ENCODE assay signal across 14 cellular contexts in the genomic region with DNA sequence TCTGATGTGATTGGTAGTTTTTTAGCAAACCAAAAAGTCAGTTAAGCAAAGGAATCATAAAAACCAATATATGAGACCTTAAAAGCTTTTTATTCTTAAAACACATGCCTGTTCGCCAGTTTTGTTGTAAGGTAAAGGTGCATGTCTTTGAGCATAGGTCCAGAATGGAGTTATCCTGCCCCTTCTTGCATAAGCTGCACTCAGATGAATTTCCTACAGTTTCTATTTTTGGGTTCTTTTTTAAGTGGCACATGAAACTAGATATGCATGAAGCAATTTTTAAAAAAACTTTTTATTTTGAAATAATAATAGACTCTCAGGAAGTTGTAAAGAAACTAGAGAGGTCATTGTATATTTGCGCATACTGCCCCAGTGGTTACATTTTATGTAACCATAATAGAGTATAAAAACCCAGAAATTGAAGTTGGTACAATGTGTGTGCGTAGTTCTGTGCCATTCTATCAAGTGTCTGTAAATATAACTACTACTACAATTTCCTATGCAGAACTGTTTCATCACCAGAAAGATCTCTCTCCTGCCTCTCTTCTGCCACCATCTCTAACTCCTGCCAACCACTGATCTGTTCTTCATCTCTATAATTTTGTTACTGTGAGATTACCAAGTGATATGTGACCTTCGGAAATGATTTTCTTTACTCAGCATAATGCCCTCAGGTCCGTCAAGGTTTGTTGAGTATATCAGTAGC. TPM values are rescaled to one million over a fixed set of nuclear protein-coding genes. Genes with fewer than 3 reads are reported as not detected.
DNase-seq lines count a peak whose midpoint lies in the region; ATAC-seq, FAIRE-seq and TF ChIP-seq lines count a peak whose summit lies in the region.
"Not testable (repeated sequence)": the region's sequence is repeated elsewhere in the genome, so short reads cannot be mapped to it uniquely, and the experiment has no call there.
"Had no signal": no experiment of that assay in that cellular context is flagged by ENCODE, and none has a peak within 500 bp of the region (broad histone marks: within the 10 kb centered on the region; RNA-seq: fewer than 3 reads in every experiment).

No MANE protein-coding gene starts in this region.

- not testable (repeated sequence) for TF ChIP-seq POLR2A in HCT116 (IDR thresholded peaks at IDR 0.05; ENCODE audit: borderline replicate concordance, extremely low read depth, insufficient read depth, insufficient read length); K562 (conservative IDR thresholded peaks at IDR 0.05); HepG2 (IDR thresholded peaks at IDR 0.05; ENCODE audit: insufficient read depth in 1 of 2, low read depth in 2 of 2, low read length in 2 of 2)

- not testable (repeated sequence) for ATAC-seq in HCT116, PC-3, Panc1, K562, HepG2

- not testable (repeated sequence) for H3K79me2 ChIP-seq in HCT116 (ENCODE audit: insufficient read depth, low read length); PC-3 (ENCODE audit: low read length); K562 (ENCODE audit: control insufficient read depth, insufficient read depth, low read length); HepG2 (ENCODE audit: insufficient read depth, low read length)

- H2AFZ ChIP-seq in HCT116 (ENCODE audit: low read depth, low read length, poor library complexity, severe bottlenecking); PC-3 (ENCODE audit: low read length); K562 (ENCODE audit: low read depth, low read length); HepG2 (ENCODE audit: low read length): not testable (repeated sequence)

- H3K27ac ChIP-seq in A673 (ENCODE audit: low read depth, low read length, poor library complexity, severe bottlenecking); HCT116 (ENCODE audit: low read depth, low read length); PC-3 (ENCODE audit: low read length); Panc1 (ENCODE audit: low read length); K562 (ENCODE audit: extremely low read depth, low read depth, low read length); HepG2 (ENCODE audit: extremely low read length, insufficient read depth, low read length): not testable (repeated sequence)

- WGBS in K562 (ENCODE audit: insufficient coverage, low coverage, missing lambda C conversion rate), result no CpG with 5 or more reads among the region's 5 CpGs
- 100% methylated on average over 2 of the region's 5 CpGs for WGBS in HepG2 (ENCODE audit: low lambda C conversion rate)

- TF ChIP-seq CTCF in A673 (conservative IDR thresholded peaks at IDR 0.05; ENCODE audit: low read depth, low read length); HCT116 (IDR thresholded peaks at IDR 0.05 in 2 of 3, conservative IDR thresholded peaks at IDR 0.05 in 1 of 3; ENCODE audit: borderline replicate concordance in 1 of 3, insufficient read depth in 1 of 3, low read depth in 2 of 3, low read length in 2 of 3); PC-3 (conservative IDR thresholded peaks at IDR 0.05; ENCODE audit: low read depth, low read length); Panc1 (IDR thresholded peaks at IDR 0.05); K562 (IDR thresholded peaks at IDR 0.05 in 2 of 3, conservative IDR thresholded peaks at IDR 0.05 in 1 of 3; ENCODE audit: insufficient read depth in 2 of 3, low read depth in 1 of 3, low read length in 3 of 3); HepG2 (CRISPR knock-in tag; IDR thresholded peaks at IDR 0.05): not testable (repeated sequence)

- BruUV-seq in A673 (replicated peaks; lab: Mats Ljungman, UMichigan), result TSS peak; percentile 4
- TSS peak; percentile 17 for BruUV-seq in HCT116 (replicated peaks; lab: Mats Ljungman, UMichigan)
- BruUV-seq in PC-3 (replicated peaks; lab: Mats Ljungman, UMichigan), result TSS peak; percentile 3
- BruUV-seq in Panc1 (replicated peaks; lab: Mats Ljungman, UMichigan), result TSS peak; percentile 72
- BruUV-seq in K562 (replicated peaks; lab: Mats Ljungman, UMichigan), result TSS peak; percentile 32
- BruUV-seq in HepG2 (replicated peaks; lab: Mats Ljungman, UMichigan), result TSS peak; percentile 31

- not testable (repeated sequence) for H3K4me2 ChIP-seq in HCT116 (ENCODE audit: low read length); PC-3 (ENCODE audit: low read length); K562 (ENCODE audit: insufficient read depth, low read length); HepG2 (ENCODE audit: low read depth, low read length)

- not testable (repeated sequence) for H3F3A ChIP-seq in PC-3 (ENCODE audit: low read length, unreplicated experiment)

- intact Hi-C loops in A673 (cut with micrococcal nuclease; ENCODE audit: unreplicated experiment); HCT116 (cut with micrococcal nuclease); PC-3 (cut with micrococcal nuclease); Panc1 (cut with micrococcal nuclease; ENCODE audit: unreplicated experiment); K562 (cut with micrococcal nuclease); HepG2 (cut with micrococcal nuclease; ENCODE audit: unreplicated experiment): not testable (repeated sequence)

- H3K4me3 ChIP-seq in A673 (ENCODE audit: low read depth, low read length, poor library complexity, severe bottlenecking); HCT116 (replicated peaks in 1 of 2; ENCODE audit: low read depth in 1 of 2, low read length in 2 of 2); PC-3 (ENCODE audit: low read length); Panc1 (ENCODE audit: low read depth in 2 of 2, low read length in 2 of 2); K562; HepG2 (replicated peaks in 1 of 3; ENCODE audit: insufficient read depth in 1 of 3, low read depth in 2 of 3, low read length in 3 of 3): not testable (repeated sequence)

- not testable (repeated sequence) for TF ChIP-seq EP300 in K562 (IDR thresholded peaks at IDR 0.05; ENCODE audit: low read length); HepG2 (IDR thresholded peaks at IDR 0.05; ENCODE audit: low read depth in 2 of 2, low read length in 2 of 2); HepG2 (CRISPR knock-in tag; IDR thresholded peaks at IDR 0.05; ENCODE audit: borderline replicate concordance)

- POLR2A ChIA-PET in A673 (lab: Charles Lee; ENCODE audit: low non-redundant PET); HCT116 (lab: Charles Lee); PC-3 (lab: Charles Lee; ENCODE audit: unreplicated experiment); Panc1 (lab: Charles Lee); K562 (lab: Yijun Ruan, JAX); HepG2 (lab: Yijun Ruan, JAX): not testable (repeated sequence)

- H3K36me3 ChIP-seq in A673 (ENCODE audit: insufficient read depth, low read length, poor library complexity, severe bottlenecking); HCT116 (ENCODE audit: control insufficient read depth in 1 of 2, insufficient read depth in 2 of 2, low read length in 2 of 2); PC-3 (ENCODE audit: low read depth, low read length); Panc1 (ENCODE audit: control insufficient read depth, insufficient read depth, low read length); K562 (ENCODE audit: control insufficient read depth, insufficient read depth, low read length); HepG2 (replicated peaks in 1 of 2; ENCODE audit: control insufficient read depth in 1 of 2, insufficient read depth in 2 of 2, low read length in 2 of 2): not testable (repeated sequence)

- not testable (repeated sequence) for DNase-seq in A673 (ENCODE audit: low spot score); HCT116 (ENCODE audit: low read depth, low spot score); PC-3; Panc1 (ENCODE audit: low read depth, low spot score); K562 (ENCODE audit: extremely low read depth in 1 of 4, low spot score in 3 of 4); HepG2 (ENCODE audit: low spot score)

- not testable (repeated sequence) for H3K9me3 ChIP-seq in A673 (ENCODE audit: low read depth, low read length, poor library complexity, severe bottlenecking); HCT116 (ENCODE audit: control insufficient read depth in 1 of 2, insufficient read depth in 1 of 2, low read depth in 1 of 2, low read length in 2 of 2); PC-3 (ENCODE audit: low read length); Panc1 (ENCODE audit: control insufficient read depth, insufficient read depth, low read depth, low read length); K562 (replicated peaks; ENCODE audit: control insufficient read depth, insufficient read depth, low read depth, low read length); HepG2 (ENCODE audit: low read length)

- not testable (repeated sequence) for TF ChIP-seq RAD21 in HCT116 (IDR thresholded peaks at IDR 0.05; ENCODE audit: low read depth); K562 (CRISPR knock-in tag; conservative IDR thresholded peaks at IDR 0.05 in 1 of 2, IDR thresholded peaks at IDR 0.05 in 1 of 2); HepG2 (CRISPR knock-in tag; IDR thresholded peaks at IDR 0.05)

- not testable (repeated sequence) for H3K9ac ChIP-seq in HCT116 (ENCODE audit: low read length); PC-3 (ENCODE audit: low read length); K562 (ENCODE audit: insufficient read depth in 1 of 2, low read depth in 2 of 2, low read length in 2 of 2); HepG2 (ENCODE audit: insufficient read depth, low read depth, low read length)

- in situ Hi-C loops in Panc1 (cut with HindIII; ENCODE audit: low pct_unique_long_range_greater_than_20kb, low sequenced_read_pairs); K562 (cut with MboI); HepG2 (cut with HindIII; ENCODE audit: extremely low pct_ligation_motif_present, low pct_unique_long_range_greater_than_20kb): not testable (repeated sequence)

- H3K9me2 ChIP-seq in HCT116 (ENCODE audit: insufficient read depth); PC-3 (replicated peaks; ENCODE audit: low read length): not testable (repeated sequence)

- H4K20me1 ChIP-seq in HCT116 (ENCODE audit: insufficient read depth); PC-3 (ENCODE audit: low read length); K562 (replicated peaks; ENCODE audit: control insufficient read depth, insufficient read depth, low read length); HepG2 (ENCODE audit: insufficient read depth, low read length): not testable (repeated sequence)

- H3K9me1 ChIP-seq in K562 (ENCODE audit: control insufficient read depth, insufficient read depth, low read length), result not testable (repeated sequence)

- H3K4me1 ChIP-seq in A673 (ENCODE audit: insufficient read depth, low read length, poor library complexity, severe bottlenecking); HCT116 (ENCODE audit: control insufficient read depth in 1 of 2, insufficient read depth in 2 of 2, low read length in 2 of 2); PC-3 (ENCODE audit: insufficient read depth, low read length); Panc1 (ENCODE audit: control insufficient read depth, insufficient read depth, low read length); K562 (replicated peaks in 1 of 2; ENCODE audit: control insufficient read depth in 2 of 2, insufficient read depth in 2 of 2, low read length in 2 of 2); HepG2 (ENCODE audit: insufficient read depth, low read length): not testable (repeated sequence)

- FAIRE-seq in K562 (lab: Jason Lieb, UNC); HepG2 (lab: Jason Lieb, UNC): not testable (repeated sequence)

- H3K27me3 ChIP-seq in A673 (replicated peaks; ENCODE audit: insufficient read depth, low read depth, low read length, poor library complexity); HCT116 (ENCODE audit: insufficient read depth, low read length); PC-3 (ENCODE audit: low read length); Panc1 (ENCODE audit: control insufficient read depth, insufficient read depth, low read length); K562 (ENCODE audit: control insufficient read depth in 2 of 2, insufficient read depth in 2 of 2, low read length in 2 of 2); HepG2 (ENCODE audit: control insufficient read depth in 1 of 2, insufficient read depth in 2 of 2, low read length in 2 of 2): not testable (repeated sequence)

- CTCF ChIA-PET in A673 (lab: Charles Lee); HCT116 (lab: Charles Lee); PC-3 (lab: Charles Lee); Panc1 (lab: Charles Lee); K562 (lab: Yijun Ruan, JAX; ENCODE audit: low intra/inter-chr PET ratio); HepG2 (lab: Yijun Ruan, JAX; ENCODE audit: low intra/inter-chr PET ratio, low total read pairs): not testable (repeated sequence)

- RAD21 ChIA-PET in HCT116 (lab: Charles Lee; ENCODE audit: low non-redundant PET in 1 of 2, low total read pairs in 2 of 2, uncharacterized antibody in 2 of 2, unreplicated experiment in 2 of 2), result not testable (repeated sequence)

RNA-seq across cellular contexts. Expression of gene GOLGA6L25, which starts 40.2 kb away (rescaled TPM):
- total RNA-seq in A673 (2021) (not detected in 2 replicates), HCT116 (2021; ENCODE audit: unreplicated experiment) (not detected), PC-3 (2014; rRNA removed) (not detected in 2 replicates), Panc1 (2021; ENCODE audit: unreplicated experiment) (not detected), K562 (2014; rRNA removed) (not detected in 2 replicates), K562 (2014; rRNA removed; fragmentation: Illumina TruSeq; extraction: Trizol) (not detected in 2 replicates), K562 (2015; rRNA removed; fragmentation: Illumina TruSeq; extraction: Trizol) (not detected in 2 replicates), K562 (2021) (not detected in 2 replicates), HepG2 (2016; rRNA removed; fragmentation: Illumina TruSeq; extraction: Trizol) (not detected in 2 replicates)
- not detected in 2 replicates for polyA plus RNA-seq in HCT116 (2012)
- polyA plus RNA-seq in Panc1 (2012; ENCODE audit: insufficient read length), result not detected
- not detected in 2 replicates for total RNA-seq in K562 (2011; cell fraction: chromatin; rRNA removed; ENCODE audit: low replicate concordance)
- total RNA-seq in K562 (2011; cell fraction: nucleolus; rRNA removed), result not detected in 2 replicates
- not detected in 2 replicates for total RNA-seq in K562 (2011; cell fraction: nucleoplasm; rRNA removed)
- polyA plus RNA-seq in K562 (2011; rRNA removed) (not detected in 2 replicates), K562 (2014; fragmentation: Illumina TruSeq; extraction: Trizol) (not detected in 2 replicates), K562 (2014; fragmentation: Nextera tagmentation; extraction: Ambion mirVana) (not detected), K562 (2014; rRNA removed) (not detected in 2 replicates), HepG2 (2011; rRNA removed) (not detected in 2 replicates)
- not detected in 2 replicates for polyA plus RNA-seq in K562 (2011; cell fraction: cytosol; rRNA removed)
- not detected in 2 replicates for polyA plus RNA-seq in K562 (2011; cell fraction: nucleus; rRNA removed)
- 0.08 and 0.10 TPM in 2 replicates for polyA plus RNA-seq in K562 (2012)
- not detected in 2 replicates for polyA minus RNA-seq in K562 (2011; rRNA and poly(A)+ RNA removed)
- polyA minus RNA-seq in K562 (2011; cell fraction: cytosol; rRNA and poly(A)+ RNA removed), result not detected in 2 replicates
- not detected in 2 replicates for polyA minus RNA-seq in K562 (2011; cell fraction: nucleus; rRNA and poly(A)+ RNA removed)
- not detected in 2 replicates for total RNA-seq in HepG2 (2016; cell fraction: cytosol; rRNA removed; fragmentation: Illumina TruSeq; extraction: Trizol; ENCODE audit: low read depth)
- not detected in 2 replicates for total RNA-seq in HepG2 (2016; cell fraction: insoluble cytoplasmic fraction; rRNA removed; fragmentation: Illumina TruSeq; extraction: Trizol)
- not detected in 2 replicates for total RNA-seq in HepG2 (2016; cell fraction: membrane; rRNA removed; fragmentation: Illumina TruSeq; extraction: Trizol)
- total RNA-seq in HepG2 (2016; cell fraction: nucleus; rRNA removed; fragmentation: Illumina TruSeq; extraction: Trizol), result not detected in 2 replicates
- not detected in 2 replicates for polyA plus RNA-seq in HepG2 (2011; cell fraction: cytosol; rRNA removed)
- not detected in 2 replicates for polyA plus RNA-seq in HepG2 (2011; cell fraction: nucleus; rRNA removed)
- polyA plus RNA-seq in HepG2 (2012), result not detected in 2 replicates
- not detected in 2 replicates for polyA plus RNA-seq in HepG2 (2016; cell fraction: cytosol; fragmentation: Illumina TruSeq; extraction: Trizol; ENCODE audit: low read depth)
- polyA plus RNA-seq in HepG2 (2016; cell fraction: insoluble cytoplasmic fraction; fragmentation: Illumina TruSeq; extraction: Trizol; ENCODE audit: low read depth), result not detected in 2 replicates
- not detected in 2 replicates for polyA plus RNA-seq in HepG2 (2016; cell fraction: membrane; fragmentation: Illumina TruSeq; extraction: Trizol; ENCODE audit: low read depth)
- not detected in 2 replicates for polyA plus RNA-seq in HepG2 (2016; cell fraction: nucleus; fragmentation: Illumina TruSeq; extraction: Trizol; ENCODE audit: insufficient read depth, low read depth)
- not detected in 2 replicates for polyA minus RNA-seq in HepG2 (2011; rRNA and poly(A)+ RNA removed; ENCODE audit: low replicate concordance)
- polyA minus RNA-seq in HepG2 (2011; cell fraction: cytosol; rRNA and poly(A)+ RNA removed), result not detected in 2 replicates
- polyA minus RNA-seq in HepG2 (2011; cell fraction: nucleus; rRNA and poly(A)+ RNA removed), result not detected in 2 replicates
- total RNA-seq: A172; Calu3; CD4-positive, alpha-beta memory T cell; CD4-positive, CD25-positive, alpha-beta regulatory T cell; CD8-positive, alpha-beta memory T cell had no signal
- polyA plus RNA-seq: A549; AG04450; CD14-positive monocyte; CD4-positive, alpha-beta memory T cell; CD4-positive, CD25-positive, alpha-beta regulatory T cell; CD8-positive, alpha-beta memory T cell had no signal
